16 cellular contexts compared by ENCODE assay signal in genomic region chr20:49353348-49353747, GRCh38.
"Had no signal": no experiment of that assay in that cellular context is flagged by ENCODE, and none has a peak within 500 bp of the region (broad histone marks: within the 10 kb centered on the region; RNA-seq: fewer than 3 reads in every experiment).

No MANE protein-coding gene starts in this region.

- H3K9me3 ChIP-seq: suprapubic skin, thyroid gland had no signal

- ATAC-seq: esophagus mucosa; left cardiac atrium; left ventricle myocardium superior; naive thymus-derived CD4-positive, alpha-beta T cell; right cardiac atrium; stimulated activated effector memory CD8-positive, alpha-beta T cell treated with anti-CD3 and anti-CD28 coated beads, Interleukin-12 subunit alpha, Interleukin-12 subunit beta, amount 100 ng/mL, for 72 hours; stimulated activated naive CD8-positive, alpha-beta T cell treated with anti-CD3 and anti-CD28 coated beads, Interleukin-15, Interleukin-2, amounts not matched to agents 100 U/mL and 50 U/mL, for 24 hours had no signal

- H3K4me1 Mint-ChIP-seq: naive thymus-derived CD4-positive, alpha-beta T cell; nephron progenitor cell; stimulated activated effector memory CD8-positive, alpha-beta T cell treated with anti-CD3 and anti-CD28 coated beads, Interleukin-12 subunit alpha, Interleukin-12 subunit beta, amount 100 ng/mL, for 72 hours had no signal

- H3K4me3 Mint-ChIP-seq: naive thymus-derived CD4-positive, alpha-beta T cell; nephron progenitor cell; stimulated activated effector memory CD8-positive, alpha-beta T cell treated with anti-CD3 and anti-CD28 coated beads, Interleukin-12 subunit alpha, Interleukin-12 subunit beta, amount 100 ng/mL, for 72 hours; type B pancreatic cell had no signal

- H3K27me3 ChIP-seq: suprapubic skin, thyroid gland had no signal

- H3K27ac Mint-ChIP-seq: naive thymus-derived CD4-positive, alpha-beta T cell; nephron progenitor cell; stimulated activated effector memory CD8-positive, alpha-beta T cell treated with anti-CD3 and anti-CD28 coated beads, Interleukin-12 subunit alpha, Interleukin-12 subunit beta, amount 100 ng/mL, for 72 hours; type B pancreatic cell had no signal

- DNase-seq: effector memory CD4-positive, alpha-beta T cell; islet precursor cell; left cardiac atrium; left ventricle myocardium superior; mesendoderm; naive thymus-derived CD4-positive, alpha-beta T cell; nephron progenitor cell; right cardiac atrium; stimulated activated CD4-positive, alpha-beta T cell treated with anti-CD3 and anti-CD28 coated beads, Interleukin-4, amount 100 ng/mL, for 1 hour; stimulated activated CD8-positive, alpha-beta memory T cell treated with anti-CD3 and anti-CD28 coated beads, Interleukin-4, amount 100 ng/mL, for 48 hours; stimulated activated naive CD8-positive, alpha-beta T cell treated with anti-CD3 and anti-CD28 coated beads, Interleukin-15, Interleukin-2, amounts not matched to agents 100 U/mL and 50 U/mL, for 24 hours; thyroid gland had no signal

- H3K4me3 ChIP-seq: suprapubic skin, thyroid gland had no signal

- H3K36me3 Mint-ChIP-seq: naive thymus-derived CD4-positive, alpha-beta T cell; stimulated activated effector memory CD8-positive, alpha-beta T cell treated with anti-CD3 and anti-CD28 coated beads, Interleukin-12 subunit alpha, Interleukin-12 subunit beta, amount 100 ng/mL, for 72 hours; type B pancreatic cell had no signal

- H3K36me3 ChIP-seq: suprapubic skin, thyroid gland had no signal

- H3K9me3 Mint-ChIP-seq: naive thymus-derived CD4-positive, alpha-beta T cell; nephron progenitor cell; stimulated activated effector memory CD8-positive, alpha-beta T cell treated with anti-CD3 and anti-CD28 coated beads, Interleukin-12 subunit alpha, Interleukin-12 subunit beta, amount 100 ng/mL, for 72 hours; type B pancreatic cell had no signal

- H3K4me1 ChIP-seq: thyroid gland had no signal

- H3K27ac ChIP-seq: suprapubic skin, thyroid gland had no signal
